ENCODE assay signal across 9 cellular contexts in genomic region chr3:94069242-94069813, GRCh38. TPM values are rescaled to one million over a fixed set of nuclear protein-coding genes. Genes with fewer than 3 reads are reported as not detected.
DNase-seq lines count a peak whose midpoint lies in the region; ATAC-seq and TF ChIP-seq lines count a peak whose summit lies in the region.
"Had no signal": no experiment of that assay in that cellular context is flagged by ENCODE, and none has a peak within 500 bp of the region (broad histone marks: within the 10 kb centered on the region; RNA-seq: fewer than 3 reads in every experiment).

No MANE protein-coding gene starts in this region.

- TF ChIP-seq CTCF in AG04449 (IDR thresholded peaks at IDR 0.05; ENCODE audit: insufficient read depth, low read length, missing control alignments) (peak; percentile 5), GM12864 (IDR thresholded peaks at IDR 0.05; ENCODE audit: low read depth, low read length, missing control alignments) (peak; percentile 30), gastroesophageal sphincter (IDR thresholded peaks at IDR 0.05) (peak; percentile 39 to 63 (median 55)), upper lobe of left lung (IDR thresholded peaks at IDR 0.05) (peak; percentile 14 to 53 (median 36))

- no peaks in the 10 kb centered on the region for H3K27me3 ChIP-seq in gastroesophageal sphincter
- H3K27me3 ChIP-seq in upper lobe of left lung: no peaks in the 10 kb centered on the region

- POLR2A ChIA-PET in AG04449 (lab: Yijun Ruan, JAX): no interaction called here

- TF ChIP-seq POLR2A in gastroesophageal sphincter (IDR thresholded peaks at IDR 0.05) (no peak), upper lobe of left lung (IDR thresholded peaks at IDR 0.05) (no peak)

- WGBS in gastroesophageal sphincter (ENCODE audit: low coverage in 1 of 2), 2 donors: 21 to 39% methylated on average over 4 of the region's 4 CpGs
- WGBS in upper lobe of left lung, 2 donors: 53 to 60% methylated on average over 4 of the region's 4 CpGs

- H3K36me3 ChIP-seq in gastroesophageal sphincter: peaks cover 0 to 38% of the 10 kb centered on the region in 2 donors
- peaks cover 0 to 20% (median 4%) of the 10 kb centered on the region in 4 donors for H3K36me3 ChIP-seq in upper lobe of left lung

- CTCF ChIA-PET in AG04449 (lab: Yijun Ruan, JAX): interaction anchor here (0.9 to 9.0 kb wide), 29 partner anchors 11 to 96 kb away, joined by 3 to 216 read pairs (median 6); partner anchors contain the start of gene PROS1

- H3K4me3 ChIP-seq in AG04449 (ENCODE audit: low read depth, low read length): no peak overlapping the region
- no peak overlapping the region for H3K4me3 ChIP-seq in GM12864 (ENCODE audit: low read depth, low read length)
- no peak overlapping the region for H3K4me3 ChIP-seq in gastroesophageal sphincter
- H3K4me3 ChIP-seq in upper lobe of left lung: no peak overlapping the region

- no peak overlapping the region for H3K27ac ChIP-seq in gastroesophageal sphincter
- H3K27ac ChIP-seq in upper lobe of left lung: no peak overlapping the region

- ATAC-seq in gastroesophageal sphincter (no peak), upper lobe of left lung (ENCODE audit: low FRiP score in 2 of 2) (peak in 1 of 2 donors; percentile 57)

- TF ChIP-seq EP300 in gastroesophageal sphincter (IDR thresholded peaks at IDR 0.05) (no peak), upper lobe of left lung (IDR thresholded peaks at IDR 0.05) (no peak)

- H3K4me1 ChIP-seq in gastroesophageal sphincter (peaks cover 0 to 29% (median under 1%) of the 10 kb centered on the region in 3 donors), upper lobe of left lung (peaks cover 7 to 28% (median 19%) of the 10 kb centered on the region in 4 donors)

- H3K9me3 ChIP-seq in gastroesophageal sphincter (no peaks in the 10 kb centered on the region), upper lobe of left lung (peaks cover 0 to 2% (median 0%) of the 10 kb centered on the region in 4 donors)

- no peak for DNase-seq in AG04449 (ENCODE audit: low read depth, low spot score)
- no peak for DNase-seq in GM12864 (ENCODE audit: low read depth)
- peak; percentile 17 for DNase-seq in SKM-1 treated with dmso at 0.1 percent for 144 hours (lab: John Stamatoyannopoulos, UW; ENCODE audit: unreplicated experiment)
- no peak for DNase-seq in upper lobe of left lung
- DNase-seq in NCI-H128 (lab: John Stamatoyannopoulos, UW; ENCODE audit: unreplicated experiment): no peak
- DNase-seq in NCI-H226: no peak
- no peak for DNase-seq in NCI-H526 treated with DMSO at 0.1 percent for 48 hours (lab: John Stamatoyannopoulos, UW)

RNA-seq across cellular contexts. Expression of gene NSUN3, which starts 6.5 kb away (rescaled TPM):
- total RNA-seq in gastroesophageal sphincter: 10 to 100 TPM in 2 of 4 donors, 1 to 10 TPM in 2; 4.7 to 12.8 (median 9.2) TPM
- total RNA-seq in upper lobe of left lung: 10 to 100 TPM in 5 of 6 donors, 1 to 10 TPM in 1; 5.2 to 24.1 (median 13.9) TPM

RNA-seq across cellular contexts. Expression of gene DHFR2, which starts 6.6 kb away (rescaled TPM):
- 1 to 10 TPM; 5.2 to 9.6 (median 7.5) TPM for total RNA-seq in gastroesophageal sphincter
- 1 to 10 TPM; 2.7 to 7.9 (median 5.3) TPM for total RNA-seq in upper lobe of left lung

RNA-seq across cellular contexts. Expression of gene STX19, which starts 40.9 kb away (rescaled TPM):
- under 1 TPM in 1 of 4 donors, not detected in 3; 0.74 TPM for total RNA-seq in gastroesophageal sphincter
- 1 to 10 TPM in 4 of 6 donors, not detected in 2; 1.1 to 4.9 (median 2.3) TPM for total RNA-seq in upper lobe of left lung
- total RNA-seq: temporal lobe had no signal

Comparison
In these comparisons a context has a peak if more than half of its experiments do, and no peak if none do; other contexts are left out.
1. CTCF ChIP-seq: peak in every context shown above with its lines; median percentile 55 in gastroesophageal sphincter; 36 in upper lobe of left lung; 30 in GM12864; 5 in AG04449.